In genomic region chr2:126662623-126663022, GRCh38 we compare ENCODE assay signal across 1 cellular context.
TF ChIP-seq lines count a peak whose summit lies in the region.

No MANE protein-coding gene starts in this region.

TF ChIP-seq in H1, 55 proteins besides CTCF, POLR2A, EP300 and RAD21 (continued from another document):
- TF ChIP-seq TCF12 (IDR thresholded peaks at IDR 0.05; ENCODE audit: low read depth, low read length) (no peak), NRF1 (IDR thresholded peaks at IDR 0.05; ENCODE audit: low read depth, low read length) (no peak), CBX5 (IDR thresholded peaks at IDR 0.05; ENCODE audit: low read depth, low read length) (no peak), POLR2AphosphoS5 (IDR thresholded peaks at IDR 0.05; ENCODE audit: low read depth, low read length) (no peak), CHD1 (IDR thresholded peaks at IDR 0.05; ENCODE audit: low read depth, low read length) (no peak)
